20 cellular contexts compared by ENCODE assay signal in the genomic region with DNA sequence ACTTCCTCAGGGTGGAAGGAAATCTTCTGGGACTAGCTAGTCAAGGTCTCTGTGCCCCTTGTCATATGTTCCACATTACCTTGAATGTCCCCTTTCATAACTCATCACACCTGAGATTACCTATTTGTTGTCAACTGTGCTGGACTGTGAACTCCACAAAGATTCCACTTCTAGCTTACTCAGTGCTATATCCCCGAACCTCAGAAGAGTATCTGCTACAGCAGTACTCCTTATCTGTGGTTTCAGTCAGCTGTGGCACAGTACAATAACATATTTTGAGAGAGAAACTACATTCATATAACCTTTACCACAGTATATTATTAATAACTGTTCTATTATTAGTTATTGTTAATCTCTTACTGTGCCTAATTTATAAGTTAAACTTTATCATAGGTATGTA. TPM values are rescaled to one million over a fixed set of nuclear protein-coding genes. Genes with fewer than 3 reads are reported as not detected.
A peak's percentile ranks its signal among the peaks of the same experiment; 100 is the strongest.
DNase-seq lines count a peak whose midpoint lies in the region; ATAC-seq, FAIRE-seq and TF ChIP-seq lines count a peak whose summit lies in the region.
"Had no signal": no experiment of that assay in that cellular context is flagged by ENCODE, and none has a peak within 500 bp of the region (broad histone marks: within the 10 kb centered on the region; RNA-seq: fewer than 3 reads in every experiment).

No MANE protein-coding gene starts in this region.

- intact Hi-C loops in head of caudate nucleus (cut with DNase I) = no loop called here

- no peaks in the 10 kb centered on the region for H3K9me3 ChIP-seq in hepatocyte (ENCODE audit: low read depth)

- no peaks in the 10 kb centered on the region for H3K9me3 Mint-ChIP-seq in activated T-cell treated with anti-CD3 and anti-CD28 coated beads, Interleukin-2, amount 50 U/mL, for 72 hours
- peaks cover 0 to under 1% of the 10 kb centered on the region in 2 donors for H3K9me3 Mint-ChIP-seq in stimulated activated naive B cell treated with anti-CD40 and anti-IgM and Interleukin-4, amounts not matched to agents 10 μg/mL and 1 μg/mL and 100 μg/mL, for 72 hours
- H3K9me3 Mint-ChIP-seq: CD4-positive, CD25-positive, alpha-beta regulatory T cell had no signal

- H3K4me1 Mint-ChIP-seq in activated T-cell treated with anti-CD3 and anti-CD28 coated beads, Interleukin-2, amount 50 U/mL, for 72 hours (ENCODE audit: low read depth) = peaks cover 44% of the 10 kb centered on the region
- H3K4me1 Mint-ChIP-seq in stimulated activated naive B cell treated with anti-CD40 and anti-IgM and Interleukin-4, amounts not matched to agents 10 μg/mL and 1 μg/mL and 100 μg/mL, for 72 hours = no peaks in the 10 kb centered on the region

- no peaks in the 10 kb centered on the region for H3K9me2 ChIP-seq in hepatocyte (replicated peaks; ENCODE audit: insufficient read depth)

- no peak overlapping the region for H3K4me3 ChIP-seq in hepatocyte

- H3K27me3 Mint-ChIP-seq in activated T-cell treated with anti-CD3 and anti-CD28 coated beads, Interleukin-2, amount 50 U/mL, for 72 hours (ENCODE audit: low read depth) = no peaks in the 10 kb centered on the region
- H3K27me3 Mint-ChIP-seq in stimulated activated naive B cell treated with anti-CD40 and anti-IgM and Interleukin-4, amounts not matched to agents 10 μg/mL and 1 μg/mL and 100 μg/mL, for 72 hours = no peaks in the 10 kb centered on the region
- H3K27me3 Mint-ChIP-seq: CD4-positive, CD25-positive, alpha-beta regulatory T cell had no signal

- no peak overlapping the region for H2AFZ ChIP-seq in hepatocyte

- peaks cover 15% of the 10 kb centered on the region for H3K4me1 ChIP-seq in hepatocyte (ENCODE audit: insufficient read depth)

- no peak for TF ChIP-seq CTCF in hepatocyte (IDR thresholded peaks at IDR 0.05; ENCODE audit: poor library complexity)

- no peak for ATAC-seq in activated T-cell treated with anti-CD3 and anti-CD28 coated beads, Interleukin-2, amount 50 U/mL, for 72 hours (replicated peaks in 1 of 2)
- no peak for ATAC-seq in stimulated activated naive B cell treated with anti-CD40 and anti-IgM and Interleukin-4, amounts not matched to agents 10 μg/mL and 1 μg/mL and 100 μg/mL, for 72 hours (replicated peaks)
- no peak for ATAC-seq in HG02970 (IDR thresholded peaks at IDR 0.05; ENCODE audit: low FRiP score, unreplicated experiment)
- ATAC-seq: PC-3 had no signal

- peak overlapping the region; percentile 56 for H3K27ac Mint-ChIP-seq in activated T-cell treated with anti-CD3 and anti-CD28 coated beads, Interleukin-2, amount 50 U/mL, for 72 hours
- peak overlapping the region; percentile 20 for H3K27ac Mint-ChIP-seq in stimulated activated naive B cell treated with anti-CD40 and anti-IgM and Interleukin-4, amounts not matched to agents 10 μg/mL and 1 μg/mL and 100 μg/mL, for 72 hours
- H3K27ac Mint-ChIP-seq: CD4-positive, CD25-positive, alpha-beta regulatory T cell had no signal

- H3K4me3 Mint-ChIP-seq in activated T-cell treated with anti-CD3 and anti-CD28 coated beads, Interleukin-2, amount 50 U/mL, for 72 hours = no peak overlapping the region
- H3K4me3 Mint-ChIP-seq in stimulated activated naive B cell treated with anti-CD40 and anti-IgM and Interleukin-4, amounts not matched to agents 10 μg/mL and 1 μg/mL and 100 μg/mL, for 72 hours = no peak overlapping the region
- H3K4me3 Mint-ChIP-seq: CD4-positive, CD25-positive, alpha-beta regulatory T cell had no signal

- H3K36me3 Mint-ChIP-seq in activated T-cell treated with anti-CD3 and anti-CD28 coated beads, Interleukin-2, amount 50 U/mL, for 72 hours (ENCODE audit: insufficient read depth in 2 of 2) = peaks cover 36 to 58% of the 10 kb centered on the region in 2 donors
- peaks cover 61 to 77% of the 10 kb centered on the region in 2 donors for H3K36me3 Mint-ChIP-seq in stimulated activated naive B cell treated with anti-CD40 and anti-IgM and Interleukin-4, amounts not matched to agents 10 μg/mL and 1 μg/mL and 100 μg/mL, for 72 hours

- H3K27ac ChIP-seq in hepatocyte = peak overlapping the region; percentile 65
- H3K27ac ChIP-seq: HL-60 had no signal

- peak; percentile 41 for FAIRE-seq in GM12891 (lab: Jason Lieb, UNC)
- FAIRE-seq: D721Med, GM18507, H54 had no signal

- peaks cover 10% of the 10 kb centered on the region for H3K79me2 ChIP-seq in hepatocyte

- 83% methylated on average over 1 of the region's 1 CpG for WGBS in hepatocyte (ENCODE audit: low lambda C conversion rate, missing lambda C conversion rate)

- no peaks in the 10 kb centered on the region for H4K20me1 ChIP-seq in hepatocyte (ENCODE audit: insufficient read depth, poor library complexity, severe bottlenecking)

- DNase-seq in activated T-cell treated with anti-CD3 and anti-CD28 coated beads, Interleukin-2, amount 50 U/mL, for 72 hours = no peak
- DNase-seq in activated T-cell treated with anti-CD3 and anti-CD28 coated beads, Interleukin-2, amount 50 U/mL, for 1 hour = no peak
- no peak for DNase-seq in GM12891 (ENCODE audit: insufficient read length, low spot score)
- DNase-seq in hepatocyte (ENCODE audit: low spot score) = peak; percentile 17
- DNase-seq in stimulated activated naive B cell treated with anti-CD40 and anti-IgM and Interleukin-4, amounts not matched to agents 10 μg/mL and 1 μg/mL and 100 μg/mL, for 72 hours = no peak
- DNase-seq in head of caudate nucleus = no peak
- DNase-seq: CD4-positive, CD25-positive, alpha-beta regulatory T cell; Kasumi-1; NCI-H1105 treated with DMSO at 0.1 percent for 48 hours; NCI-H2029; NCI-H446; NCI-H524 treated with DMSO at 0.1 percent for 48 hours; NCI-H774; NK-92 treated with Interleukin-12 subunit alpha and Interleukin-12 subunit beta, amount 100 ng/mL, for 24 hours; PC-3 had no signal

- no peaks in the 10 kb centered on the region for H3K36me3 ChIP-seq in hepatocyte (replicated peaks; ENCODE audit: insufficient read depth, low read depth)

- no peak overlapping the region for H3K4me2 ChIP-seq in hepatocyte

- no peak for TF ChIP-seq POLR2A in GM12891 (IDR thresholded peaks at IDR 0.05; ENCODE audit: low read depth, low read length)

- no peaks in the 10 kb centered on the region for H3K27me3 ChIP-seq in hepatocyte

TF ChIP-seq in GM12891, 5 proteins besides CTCF, POLR2A, EP300 and RAD21:
- TF ChIP-seq TAF1 (IDR thresholded peaks at IDR 0.05; ENCODE audit: low read depth, low read length) = no peak
- no peak for TF ChIP-seq POLR2AphosphoS5 (IDR thresholded peaks at IDR 0.05; ENCODE audit: low read depth, low read length)
- TF ChIP-seq PAX5 (IDR thresholded peaks at IDR 0.05; ENCODE audit: insufficient read depth, low read length, severe bottlenecking) = no peak
- TF ChIP-seq POU2F2 (IDR thresholded peaks at IDR 0.05; ENCODE audit: low read depth, low read length) = no peak
- no peak for TF ChIP-seq SPI1 (IDR thresholded peaks at IDR 0.05; ENCODE audit: low read depth, low read length)

RNA-seq across cellular contexts. Expression of a gene that starts 14.7 kb away (rescaled TPM):
- 10 to 100 TPM; 17.3 to 17.9 TPM for total RNA-seq in activated T-cell treated with anti-CD3 and anti-CD28 coated beads, Interleukin-2, amount 50 U/mL, for 72 hours
- polyA plus RNA-seq in GM12891 (2012; ENCODE audit: low read depth, missing spikeins) = 1.7 TPM
- 4.7 and 8.9 TPM in 2 replicates for total RNA-seq in hepatocyte
- 3.9 and 7.8 TPM in 2 replicates for polyA plus RNA-seq in hepatocyte

RNA-seq across cellular contexts. Expression of a gene that starts 29.1 kb away (rescaled TPM):
- total RNA-seq in activated T-cell treated with anti-CD3 and anti-CD28 coated beads, Interleukin-2, amount 50 U/mL, for 72 hours = 10 to 100 TPM; 57.5 to 65.0 TPM
- 19.3 TPM for polyA plus RNA-seq in GM12891 (2012; ENCODE audit: low read depth, missing spikeins)
- 44.5 and 50.9 TPM in 2 replicates for total RNA-seq in hepatocyte
- polyA plus RNA-seq in hepatocyte = 17.9 and 28.8 TPM in 2 replicates
